8 cellular contexts compared by ENCODE assay signal in the genomic region with DNA sequence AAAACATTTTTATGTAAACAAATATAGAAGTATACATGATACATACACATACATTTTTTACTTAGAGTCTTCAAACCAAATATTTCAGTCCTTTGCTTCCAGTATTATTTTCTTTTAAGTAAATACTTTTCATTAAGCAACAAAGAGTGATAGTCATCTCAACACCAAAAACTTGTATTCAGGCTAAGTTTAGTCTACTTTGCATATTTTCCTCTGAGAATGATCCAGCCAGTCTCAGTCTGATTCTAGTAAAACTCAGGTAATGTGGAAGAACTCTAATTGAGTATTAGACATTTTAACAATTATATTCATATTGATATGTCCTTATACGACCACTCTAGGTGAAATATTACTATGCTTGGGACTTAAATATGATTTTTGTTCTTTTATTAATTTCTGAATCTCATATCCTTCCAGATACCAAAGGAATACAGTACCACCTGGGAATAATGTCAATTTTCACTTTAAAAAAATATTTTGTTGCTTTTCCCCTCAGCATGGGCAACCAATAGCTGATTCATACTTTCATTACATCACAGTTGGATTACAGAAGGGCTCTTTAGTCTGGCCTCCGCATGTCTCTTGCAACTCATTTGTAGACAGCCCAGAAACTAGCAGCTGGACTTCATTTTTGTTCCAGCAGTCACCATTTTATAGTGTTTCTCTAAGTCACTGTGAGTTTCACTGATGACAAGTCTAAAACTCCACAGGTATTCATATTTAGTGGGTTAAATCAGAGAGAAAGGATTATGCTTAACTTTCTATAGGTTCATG.
DNase-seq lines count a peak whose midpoint lies in the region; ATAC-seq, FAIRE-seq and TF ChIP-seq lines count a peak whose summit lies in the region.

No MANE protein-coding gene starts in this region.

- TF ChIP-seq CTCF in liver (IDR thresholded peaks at IDR 0.05; ENCODE audit: low read depth, low read length, missing input control) = no peak
- no peak for TF ChIP-seq CTCF in HepG2 (CRISPR knock-in tag; IDR thresholded peaks at IDR 0.05)
- no peak for TF ChIP-seq CTCF in prostate gland (IDR thresholded peaks at IDR 0.05)

- ATAC-seq in HepG2 = no peak
- peak; percentile 60 for ATAC-seq in HG03108 (IDR thresholded peaks at IDR 0.05; ENCODE audit: unreplicated experiment)

- BruUV-seq in HepG2 (replicated peaks; lab: Mats Ljungman, UMichigan) = no TSS peak

- H3K4me1 ChIP-seq in liver (ENCODE audit: control insufficient read depth in 4 of 4, insufficient read depth in 4 of 4, low read length in 3 of 4) (peaks cover 5 to 14% (median 8%) of the 10 kb centered on the region in 4 donors), HepG2 (ENCODE audit: insufficient read depth, low read length) (peaks cover 20% of the 10 kb centered on the region), prostate gland (replicated peaks) (no peaks in the 10 kb centered on the region)

- H3K36me3 ChIP-seq in liver (ENCODE audit: control insufficient read depth in 4 of 4, insufficient read depth in 3 of 4, low read depth in 1 of 4, low read length in 3 of 4) = no peaks in the 10 kb centered on the region
- H3K36me3 ChIP-seq in HepG2 (replicated peaks in 1 of 2; ENCODE audit: control insufficient read depth in 1 of 2, insufficient read depth in 2 of 2, low read length in 2 of 2) = no peaks in the 10 kb centered on the region
- no peaks in the 10 kb centered on the region for H3K36me3 ChIP-seq in prostate gland

- in situ Hi-C loops in HepG2 (cut with HindIII; ENCODE audit: extremely low pct_ligation_motif_present, low pct_unique_long_range_greater_than_20kb) = no loop called here

- intact Hi-C loops in HepG2 (cut with micrococcal nuclease; ENCODE audit: unreplicated experiment) (no loop called here), prostate gland (cut with DNase I) (no loop called here)

- H3K9me3 ChIP-seq in liver (ENCODE audit: control insufficient read depth in 4 of 4, low read length in 3 of 4) (no peaks in the 10 kb centered on the region), HepG2 (ENCODE audit: low read length) (no peaks in the 10 kb centered on the region), prostate gland (no peaks in the 10 kb centered on the region)

- H3K4me2 ChIP-seq in HepG2 (ENCODE audit: low read depth, low read length) = no peak overlapping the region

- no peak overlapping the region for H2AFZ ChIP-seq in HepG2 (ENCODE audit: low read length)

- no peak for FAIRE-seq in HepG2 (lab: Jason Lieb, UNC)

- WGBS in liver = 77% methylated on average over 2 of the region's 2 CpGs
- 92% methylated on average over 2 of the region's 2 CpGs for WGBS in HepG2 (ENCODE audit: low lambda C conversion rate)
- WGBS in prostate gland = 68% methylated on average over 2 of the region's 2 CpGs

- TF ChIP-seq RAD21 in liver (IDR thresholded peaks at IDR 0.05) (peak in 1 of 2 donors; percentile 9), HepG2 (CRISPR knock-in tag; IDR thresholded peaks at IDR 0.05) (no peak)

- H4K20me1 ChIP-seq in HepG2 (ENCODE audit: insufficient read depth, low read length) = no peaks in the 10 kb centered on the region

- CTCF ChIA-PET in HepG2 (lab: Yijun Ruan, JAX; ENCODE audit: low intra/inter-chr PET ratio, low total read pairs) = no interaction called here

- no peak for TF ChIP-seq EP300 in HepG2 (IDR thresholded peaks at IDR 0.05; ENCODE audit: low read depth in 2 of 2, low read length in 2 of 2)
- TF ChIP-seq EP300 in HepG2 (CRISPR knock-in tag; IDR thresholded peaks at IDR 0.05; ENCODE audit: borderline replicate concordance) = no peak

- DNase-seq in HepG2 (ENCODE audit: low spot score) (no peak), globus pallidus (ENCODE audit: low spot score) (peak; percentile 58), NCI-H2081 treated with DMSO at 0.1 percent for 48 hours (lab: John Stamatoyannopoulos, UW) (no peak), prostate gland (ENCODE audit: low spot score) (no peak), NCI-H526 (lab: John Stamatoyannopoulos, UW) (no peak)
- DNase-seq in stimulated activated CD4-positive, alpha-beta T cell treated with anti-CD3 and anti-CD28 coated beads, Interleukin-12 subunit alpha, Interleukin-12 subunit beta, amount 100 ng/mL, for 4 hours = no peak

- H3K9ac ChIP-seq in liver (ENCODE audit: low read depth in 1 of 2, low read length in 2 of 2) (peak overlapping the region in 1 of 2 donors; percentile 68), HepG2 (ENCODE audit: insufficient read depth, low read depth, low read length) (no peak overlapping the region)

- POLR2A ChIA-PET in HepG2 (lab: Yijun Ruan, JAX) = no interaction called here

- no peaks in the 10 kb centered on the region for H3K27me3 ChIP-seq in liver (ENCODE audit: control insufficient read depth in 4 of 4, insufficient read depth in 4 of 4, low read length in 3 of 4)
- H3K27me3 ChIP-seq in HepG2 (ENCODE audit: control insufficient read depth in 1 of 2, insufficient read depth in 2 of 2, low read length in 2 of 2) = no peaks in the 10 kb centered on the region
- no peaks in the 10 kb centered on the region for H3K27me3 ChIP-seq in prostate gland (replicated peaks; ENCODE audit: insufficient read depth)

- H3K27ac ChIP-seq in liver (ENCODE audit: low read depth in 1 of 2, low read length in 2 of 2) (peak overlapping the region in 1 of 2 donors; percentile 41), HepG2 (ENCODE audit: extremely low read length, insufficient read depth, low read length) (no peak overlapping the region), prostate gland (no peak overlapping the region)

- H3K4me3 ChIP-seq in liver (ENCODE audit: low read depth in 1 of 3, low read length in 3 of 3) (no peak overlapping the region), HepG2 (replicated peaks in 1 of 3; ENCODE audit: insufficient read depth in 1 of 3, low read depth in 2 of 3, low read length in 3 of 3) (no peak overlapping the region), prostate gland (no peak overlapping the region)

- no peaks in the 10 kb centered on the region for H3K79me2 ChIP-seq in HepG2 (ENCODE audit: insufficient read depth, low read length)

- TF ChIP-seq POLR2A in HepG2 (IDR thresholded peaks at IDR 0.05; ENCODE audit: insufficient read depth in 1 of 2, low read depth in 2 of 2, low read length in 2 of 2) (no peak), prostate gland (IDR thresholded peaks at IDR 0.05) (no peak)

TF ChIP-seq in liver, 16 proteins besides CTCF, POLR2A, EP300 and RAD21:
- TF ChIP-seq YY1 (IDR thresholded peaks at IDR 0.05) (peak; percentile 31), TAF1 (conservative IDR thresholded peaks at IDR 0.05) (peak; percentile 59), GABPA (IDR thresholded peaks at IDR 0.05 in 1 of 2, conservative IDR thresholded peaks at IDR 0.05 in 1 of 2) (no peak)
TF ChIP-seq in liver: peak in this region for 2.

TF ChIP-seq in HepG2, 621 proteins besides CTCF, POLR2A, EP300 and RAD21:
- TF ChIP-seq ZNF282 (IDR thresholded peaks at IDR 0.05; ENCODE audit: partially characterized antibody) (no peak), ZFP36L2 (CRISPR knock-in tag; IDR thresholded peaks at IDR 0.05) (no peak), KDM3A (CRISPR knock-in tag; IDR thresholded peaks at IDR 0.05; ENCODE audit: low read depth) (no peak), ZNF616 (CRISPR knock-in tag; IDR thresholded peaks at IDR 0.05; ENCODE audit: low read depth) (no peak)
